16 cellular contexts compared by ENCODE assay signal in genomic region chr20:10581823-10582222, GRCh38.
DNase-seq lines count a peak whose midpoint lies in the region; TF ChIP-seq lines count a peak whose summit lies in the region.
"Had no signal": no experiment of that assay in that cellular context is flagged by ENCODE, and none has a peak within 500 bp of the region (broad histone marks: within the 10 kb centered on the region; RNA-seq: fewer than 3 reads in every experiment).

No MANE protein-coding gene starts in this region.

- no CpG with 5 or more reads among the region's 4 CpGs for WGBS in mesendoderm (ENCODE audit: extremely low coverage, insufficient coverage, low lambda C conversion rate)
- 17 to 53% methylated on average over 2 to 4 of the region's 4 CpGs for WGBS in esophagus squamous epithelium, 2 donors

- in situ Hi-C loops in GM13976 (cut with MboI; ENCODE audit: low sequenced_read_pairs, unreplicated experiment): no loop called here

- no peak overlapping the region for H3K4me2 ChIP-seq in mesendoderm (ENCODE audit: low read length)

- H4K8ac ChIP-seq in mesendoderm (ENCODE audit: low read depth, low read length): no peak overlapping the region

- H3K9me3 Mint-ChIP-seq in chondrocyte (ENCODE audit: low read depth): peaks cover 4% of the 10 kb centered on the region
- H3K9me3 Mint-ChIP-seq: activated naive CD4-positive, alpha-beta T cell treated with anti-CD3 and anti-CD28 coated beads, Interleukin-2, amount 10 ng/mL, durations not matched to agents 7 days and 5 days; WTC11 had no signal

- peak; percentile 96 for DNase-seq in EH (ENCODE audit: low read depth)
- DNase-seq in M059J (ENCODE audit: low read depth): peak; percentile 72
- no peak for DNase-seq in chondrocyte (ENCODE audit: low spot score)
- peak; percentile 23 for DNase-seq in mesendoderm
- DNase-seq in GM13976 (ENCODE audit: low spot score): no peak
- DNase-seq in cerebellar cortex (ENCODE audit: low spot score): no peak
- no peak for DNase-seq in HPDE6-E6E7 (ENCODE audit: extremely low spot score)
- DNase-seq in esophagus squamous epithelium (lab: John Stamatoyannopoulos, UW): no peak
- DNase-seq: activated CD8-positive, alpha-beta memory T cell treated with anti-CD3 and anti-CD28 coated beads, Interleukin-2, amount 10 ng/mL, durations not matched to agents 7 days and 5 days; activated naive CD4-positive, alpha-beta T cell treated with anti-CD3 and anti-CD28 coated beads, Interleukin-2, amount 10 ng/mL, durations not matched to agents 7 days and 5 days; central memory CD4-positive, alpha-beta T cell; left lung; naive B cell; NCI-H2171 had no signal

- H3K4me3 Mint-ChIP-seq in chondrocyte (ENCODE audit: unreplicated experiment): no peak overlapping the region
- H3K4me3 Mint-ChIP-seq: activated CD8-positive, alpha-beta memory T cell treated with anti-CD3 and anti-CD28 coated beads, Interleukin-2, amount 10 ng/mL, durations not matched to agents 7 days and 5 days; activated naive CD4-positive, alpha-beta T cell treated with anti-CD3 and anti-CD28 coated beads, Interleukin-2, amount 10 ng/mL, durations not matched to agents 7 days and 5 days; naive B cell; WTC11 had no signal

- no peak overlapping the region for H3K18ac ChIP-seq in mesendoderm (ENCODE audit: low read length)

- H2BK120ac ChIP-seq in mesendoderm (ENCODE audit: low read depth, low read length): no peak overlapping the region

- no peak overlapping the region for H3K56ac ChIP-seq in mesendoderm (ENCODE audit: low read length)

- no peaks in the 10 kb centered on the region for H3K36me3 ChIP-seq in mesendoderm (ENCODE audit: control insufficient read depth, insufficient read depth, low read length)
- no peaks in the 10 kb centered on the region for H3K36me3 ChIP-seq in esophagus squamous epithelium
- H3K36me3 ChIP-seq: left lung had no signal

- H2AK5ac ChIP-seq in mesendoderm (ENCODE audit: low read length): no peak overlapping the region

- no peaks in the 10 kb centered on the region for H3K79me2 ChIP-seq in mesendoderm (ENCODE audit: control insufficient read depth, insufficient read depth, low read length)

- peaks cover 3% of the 10 kb centered on the region for H3K36me3 Mint-ChIP-seq in chondrocyte (ENCODE audit: low read depth)
- H3K36me3 Mint-ChIP-seq: WTC11 had no signal

- no peak overlapping the region for H3K4me3 ChIP-seq in mesendoderm (ENCODE audit: low read length)
- H3K4me3 ChIP-seq in esophagus squamous epithelium: no peak overlapping the region
- H3K4me3 ChIP-seq: left lung had no signal

- H3K79me1 ChIP-seq in mesendoderm (ENCODE audit: low read length): no peaks in the 10 kb centered on the region

- H3K9me3 ChIP-seq in esophagus squamous epithelium: no peaks in the 10 kb centered on the region
- H3K9me3 ChIP-seq: left lung had no signal

- no peak overlapping the region for H4K5ac ChIP-seq in mesendoderm (ENCODE audit: low read length)

- H3K4me1 Mint-ChIP-seq in chondrocyte (ENCODE audit: low read depth): peaks cover 83% of the 10 kb centered on the region

- H3K27ac Mint-ChIP-seq in chondrocyte (ENCODE audit: unreplicated experiment): peak overlapping the region; percentile 89
- H3K27ac Mint-ChIP-seq: activated CD8-positive, alpha-beta memory T cell treated with anti-CD3 and anti-CD28 coated beads, Interleukin-2, amount 10 ng/mL, durations not matched to agents 7 days and 5 days had no signal

- no peak for TF ChIP-seq POLR2A in esophagus squamous epithelium (IDR thresholded peaks at IDR 0.05)

- H3K23ac ChIP-seq in mesendoderm (ENCODE audit: low read length): no peak overlapping the region

- intact Hi-C loops in esophagus squamous epithelium (cut with DNase I): no loop called here

- no peak overlapping the region for H2BK5ac ChIP-seq in mesendoderm (ENCODE audit: low read length)

- H3K27ac ChIP-seq in mesendoderm (ENCODE audit: low read depth, low read length) (no peak overlapping the region), esophagus squamous epithelium (no peak overlapping the region)
- H3K27ac ChIP-seq: C4-2B, left lung had no signal

- no peak overlapping the region for H3K9ac ChIP-seq in mesendoderm (ENCODE audit: low read length)

- H2BK15ac ChIP-seq in mesendoderm (replicated peaks; ENCODE audit: low read depth): no peak overlapping the region

- no peak overlapping the region for H3K4ac ChIP-seq in mesendoderm (ENCODE audit: low read depth, low read length)

- no peaks in the 10 kb centered on the region for H3K27me3 Mint-ChIP-seq in chondrocyte (ENCODE audit: low read depth)
- H3K27me3 Mint-ChIP-seq: activated CD8-positive, alpha-beta memory T cell treated with anti-CD3 and anti-CD28 coated beads, Interleukin-2, amount 10 ng/mL, durations not matched to agents 7 days and 5 days; activated naive CD4-positive, alpha-beta T cell treated with anti-CD3 and anti-CD28 coated beads, Interleukin-2, amount 10 ng/mL, durations not matched to agents 7 days and 5 days; naive B cell had no signal

- H3K27me3 ChIP-seq in mesendoderm (ENCODE audit: insufficient read depth, low read length, poor library complexity) (no peaks in the 10 kb centered on the region), esophagus squamous epithelium (no peaks in the 10 kb centered on the region)
- H3K27me3 ChIP-seq: left lung had no signal

- TF ChIP-seq CTCF in chondrocyte (IDR thresholded peaks at IDR 0.05) (no peak), GM13976 (IDR thresholded peaks at IDR 0.05; ENCODE audit: borderline replicate concordance, control extremely low read depth, extremely low read depth, insufficient read depth, missing control alignments) (no peak), esophagus squamous epithelium (IDR thresholded peaks at IDR 0.05) (no peak)

- H3K4me1 ChIP-seq in mesendoderm (ENCODE audit: control insufficient read depth, low read depth, low read length) (no peaks in the 10 kb centered on the region), esophagus squamous epithelium (peaks cover 0 to 25% (median 0%) of the 10 kb centered on the region in 3 donors)
- H3K4me1 ChIP-seq: left lung had no signal

Comparison
In these comparisons a context has a peak if more than half of its experiments do, and no peak if none do; other contexts are left out.
1. DNase-seq: peak in EH (single experiment), M059J (single experiment) and mesendoderm (single experiment); none in chondrocyte (single experiment), GM13976 (single experiment), cerebellar cortex (single experiment), HPDE6-E6E7 (single experiment) and esophagus squamous epithelium (single experiment).